Comparison of ENCODE assay signal across 16 cellular contexts in the genomic region with DNA sequence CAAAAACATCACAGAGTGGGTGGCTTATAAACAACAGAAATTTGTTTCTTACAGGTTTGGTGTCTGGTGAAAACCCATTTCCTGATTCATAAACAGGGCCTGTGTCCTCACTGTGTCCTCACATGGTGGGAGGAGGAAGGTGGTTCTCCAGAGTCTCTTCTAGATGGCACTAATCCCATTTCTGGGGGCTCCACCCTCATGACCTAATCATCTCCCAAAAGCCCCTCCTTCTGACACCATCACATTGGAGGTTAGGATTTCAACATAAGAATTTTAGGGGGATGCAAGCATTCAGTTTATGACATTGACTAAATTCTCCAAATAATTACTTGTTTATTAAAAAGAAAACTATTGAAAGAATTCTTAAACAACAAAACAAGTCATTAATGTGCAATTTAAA.
DNase-seq lines count a peak whose midpoint lies in the region.
"Had no signal": no experiment of that assay in that cellular context is flagged by ENCODE, and none has a peak within 500 bp of the region (broad histone marks: within the 10 kb centered on the region; RNA-seq: fewer than 3 reads in every experiment).

No MANE protein-coding gene starts in this region.

- H3K4ac ChIP-seq in trophoblast cell (ENCODE audit: low read depth, low read length): peak overlapping the region; percentile 59

- no peak overlapping the region for H4K91ac ChIP-seq in trophoblast cell (ENCODE audit: low read depth, low read length)

- H3K27me3 ChIP-seq in Karpas-422 (ENCODE audit: low read length): no peaks in the 10 kb centered on the region
- no peaks in the 10 kb centered on the region for H3K27me3 ChIP-seq in trophoblast cell (ENCODE audit: insufficient read depth, low read length)

- H3K79me1 ChIP-seq in trophoblast cell (ENCODE audit: low read length): peaks cover 14% of the 10 kb centered on the region

- H3K36me3 ChIP-seq in Karpas-422 (ENCODE audit: insufficient read depth, low read length) (no peaks in the 10 kb centered on the region), trophoblast cell (ENCODE audit: control insufficient read depth in 1 of 2, insufficient read depth in 2 of 2, low read length in 2 of 2) (peaks cover 2 to 7% of the 10 kb centered on the region in 2 experiments)
- H3K36me3 ChIP-seq: BLaER1 treated with 17β-estradiol and CSF1 and Interleukin-3, amounts not matched to agents 10 nM and 100 nM had no signal

- H2BK120ac ChIP-seq in trophoblast cell (ENCODE audit: insufficient read depth, low read length, poor library complexity): no peak overlapping the region

- H2BK5ac ChIP-seq in trophoblast cell (ENCODE audit: low read depth, low read length, poor library complexity): no peak overlapping the region

- H4K8ac ChIP-seq in trophoblast cell (ENCODE audit: low read depth, low read length): no peak overlapping the region

- H2AFZ ChIP-seq in Karpas-422 (ENCODE audit: low read length) (no peak overlapping the region), trophoblast cell (ENCODE audit: insufficient read depth, low read length, poor library complexity) (no peak overlapping the region)

- H3K4me3 ChIP-seq in Karpas-422 (ENCODE audit: low read length) (no peak overlapping the region), trophoblast cell (ENCODE audit: low read depth, low read length) (no peak overlapping the region)
- H3K4me3 ChIP-seq: A549; BLaER1 treated with 17β-estradiol and CSF1 and Interleukin-3, amounts not matched to agents 10 nM and 100 nM had no signal

- no peak overlapping the region for H3K18ac ChIP-seq in trophoblast cell (ENCODE audit: low read length)

- H4K12ac ChIP-seq in trophoblast cell (ENCODE audit: low read depth, low read length): no peak overlapping the region

- H4K20me1 ChIP-seq in Karpas-422 (ENCODE audit: insufficient read depth, low read depth, low read length): no peaks in the 10 kb centered on the region
- H4K20me1 ChIP-seq: BLaER1 treated with 17β-estradiol and CSF1 and Interleukin-3, amounts not matched to agents 10 nM and 100 nM had no signal

- H3K4me1 ChIP-seq in Karpas-422 (ENCODE audit: low read length): peaks cover 73% of the 10 kb centered on the region
- peaks cover 7 to 12% of the 10 kb centered on the region in 2 experiments for H3K4me1 ChIP-seq in trophoblast cell (ENCODE audit: control insufficient read depth in 1 of 2, insufficient read depth in 2 of 2, low read length in 2 of 2)
- H3K4me1 ChIP-seq: A549; BLaER1 treated with 17β-estradiol and CSF1 and Interleukin-3, amounts not matched to agents 10 nM and 100 nM had no signal

- no peaks in the 10 kb centered on the region for H3K79me2 ChIP-seq in Karpas-422 (ENCODE audit: low read length)
- H3K79me2 ChIP-seq in trophoblast cell (ENCODE audit: control insufficient read depth, insufficient read depth, low read length, poor library complexity): peaks cover 5% of the 10 kb centered on the region

- no peak overlapping the region for H2AK5ac ChIP-seq in trophoblast cell (ENCODE audit: low read length)

- H3K9ac ChIP-seq in Karpas-422 (ENCODE audit: low read length) (no peak overlapping the region), trophoblast cell (ENCODE audit: low read length) (no peak overlapping the region)
- H3K9ac ChIP-seq: BLaER1 treated with 17β-estradiol and CSF1 and Interleukin-3, amounts not matched to agents 10 nM and 100 nM had no signal

- no peaks in the 10 kb centered on the region for H3K9me2 ChIP-seq in Karpas-422 (replicated peaks; ENCODE audit: insufficient read depth, low read length)

- peak; percentile 24 for DNase-seq in NCI-H82 (lab: John Stamatoyannopoulos, UW)
- DNase-seq in NCI-H82 treated with DMSO at 0.1 percent for 48 hours (lab: John Stamatoyannopoulos, UW; ENCODE audit: unreplicated experiment): no peak
- DNase-seq in Karpas-422: no peak
- no peak for DNase-seq in trophoblast cell
- DNase-seq in retina: no peak
- DNase-seq: AML-193; Caco-2; Calu3; CD4-positive, alpha-beta T cell; CD8-positive, alpha-beta T cell; DMS79 treated with DMSO at 0.1 percent for 48 hours; GF-D8 had no signal

- H3K27ac ChIP-seq in Karpas-422 (ENCODE audit: low read length) (peak overlapping the region; percentile 97), trophoblast cell (ENCODE audit: low read depth, low read length) (no peak overlapping the region)
- H3K27ac ChIP-seq: 22Rv1; A549; BLaER1 treated with 17β-estradiol and CSF1 and Interleukin-3, amounts not matched to agents 10 nM and 100 nM; C4-2B had no signal

- H2BK12ac ChIP-seq in trophoblast cell (ENCODE audit: low read length): no peak overlapping the region

- H3K23ac ChIP-seq in trophoblast cell (ENCODE audit: low read length): no peak overlapping the region

- H3K4me2 ChIP-seq in Karpas-422 (ENCODE audit: low read depth, low read length, poor library complexity, severe bottlenecking) (no peak overlapping the region), trophoblast cell (ENCODE audit: low read length) (no peak overlapping the region)
- H3K4me2 ChIP-seq: A549; BLaER1 treated with 17β-estradiol and CSF1 and Interleukin-3, amounts not matched to agents 10 nM and 100 nM had no signal

- no peak overlapping the region for H3K14ac ChIP-seq in trophoblast cell (ENCODE audit: low read length)

- H3K9me3 ChIP-seq in Karpas-422 (ENCODE audit: low read length): peaks cover 4% of the 10 kb centered on the region; the same call in 1 of the 2 replicates
- no peaks in the 10 kb centered on the region for H3K9me3 ChIP-seq in trophoblast cell (ENCODE audit: insufficient read depth, low read depth, low read length)
- H3K9me3 ChIP-seq: A549, Caco-2 had no signal
